ENCODE assay signal across 16 cellular contexts in genomic region chr7:13017881-13018280, GRCh38.
A peak's percentile ranks its signal among the peaks of the same experiment; 100 is the strongest.
DNase-seq lines count a peak whose midpoint lies in the region; ATAC-seq, FAIRE-seq and TF ChIP-seq lines count a peak whose summit lies in the region.
"Had no signal": no experiment of that assay in that cellular context is flagged by ENCODE, and none has a peak within 500 bp of the region (broad histone marks: within the 10 kb centered on the region; RNA-seq: fewer than 3 reads in every experiment).

No MANE protein-coding gene starts in this region.

- H2AFZ ChIP-seq in GM23338: peak overlapping the region; percentile 16; the same call in 1 of the 2 replicates

- no peaks in the 10 kb centered on the region for H3K79me2 ChIP-seq in GM23338 (replicated peaks; ENCODE audit: insufficient read depth)

- peaks cover 3% of the 10 kb centered on the region for H3K27me3 Mint-ChIP-seq in GM23338 (ENCODE audit: insufficient read depth, low read depth, poor library complexity)
- no peaks in the 10 kb centered on the region for H3K27me3 Mint-ChIP-seq in WTC11 (ENCODE audit: low read depth)
- no peaks in the 10 kb centered on the region for H3K27me3 Mint-ChIP-seq in osteocyte (ENCODE audit: unreplicated experiment)

- ATAC-seq in GM23338 (peak; percentile 22; the same call in 1 of the 3 replicates), WTC11 (no peak), GM19035 (IDR thresholded peaks at IDR 0.05; ENCODE audit: unreplicated experiment) (no peak)
- ATAC-seq: effector memory CD8-positive, alpha-beta T cell had no signal

- intact Hi-C loops in esophagus squamous epithelium (cut with DNase I): no loop called here

- no peaks in the 10 kb centered on the region for H3K36me3 ChIP-seq in GM23338 (ENCODE audit: insufficient read depth)
- no peaks in the 10 kb centered on the region for H3K36me3 ChIP-seq in esophagus squamous epithelium
- H3K36me3 ChIP-seq: BLaER1 treated with 17β-estradiol and CSF1 and Interleukin-3, amounts not matched to agents 10 nM and 100 nM had no signal

- DNase-seq in GM23338 (ENCODE audit: low spot score) (no peak), WTC11 (ENCODE audit: low spot score) (no peak), esophagus squamous epithelium (lab: John Stamatoyannopoulos, UW) (no peak), osteocyte (ENCODE audit: extremely low spot score, unreplicated experiment) (no peak), NCI-H345 (lab: John Stamatoyannopoulos, UW) (no peak), mucosa of gallbladder (ENCODE audit: low spot score) (no peak), frontal cortex (ENCODE audit: low spot score in 2 of 2) (no peak)
- DNase-seq: activated CD8-positive, alpha-beta memory T cell treated with anti-CD3 and anti-CD28 coated beads, Interleukin-2, amount 50 U/mL, for 48 hours; effector memory CD8-positive, alpha-beta T cell; NCI-H2171 treated with DMSO at 0.1 percent for 48 hours; stimulated activated CD4-positive, alpha-beta T cell treated with anti-CD3 and anti-CD28 coated beads, Interleukin-4, amount 100 ng/mL, for 24 hours; stimulated activated naive CD4-positive, alpha-beta T cell had no signal

- H3K27me3 ChIP-seq in GM23338 (ENCODE audit: insufficient read depth) (no peaks in the 10 kb centered on the region), esophagus squamous epithelium (no peaks in the 10 kb centered on the region)
- H3K27me3 ChIP-seq: BLaER1 treated with 17β-estradiol and CSF1 and Interleukin-3, amounts not matched to agents 10 nM and 100 nM had no signal

- peak overlapping the region; percentile 24; the same call in 1 of the 2 replicates for H3K27ac ChIP-seq in GM23338 (ENCODE audit: low read depth)
- H3K27ac ChIP-seq in esophagus squamous epithelium: peak overlapping the region; percentile 29 to 73 (median 64)
- H3K27ac ChIP-seq: BLaER1 treated with 17β-estradiol and CSF1 and Interleukin-3, amounts not matched to agents 10 nM and 100 nM; HL-60 had no signal

- no peak for TF ChIP-seq POLR2A in esophagus squamous epithelium (IDR thresholded peaks at IDR 0.05)

- H3K4me3 ChIP-seq in GM23338 (no peak overlapping the region), esophagus squamous epithelium (no peak overlapping the region)
- H3K4me3 ChIP-seq: BLaER1 treated with 17β-estradiol and CSF1 and Interleukin-3, amounts not matched to agents 10 nM and 100 nM; lung had no signal

- TF ChIP-seq CTCF in GM23338 (conservative IDR thresholded peaks at IDR 0.05; ENCODE audit: low read depth in 2 of 2) (no peak), WTC11 (IDR thresholded peaks at IDR 0.05) (no peak), esophagus squamous epithelium (IDR thresholded peaks at IDR 0.05) (no peak), osteocyte (IDR thresholded peaks at IDR 0.05) (no peak)

- H3K9me2 ChIP-seq in GM23338 (ENCODE audit: insufficient read depth): no peaks in the 10 kb centered on the region

- H3K9me3 ChIP-seq in esophagus squamous epithelium: no peaks in the 10 kb centered on the region
- H3K9me3 ChIP-seq: BLaER1 treated with 17β-estradiol and CSF1 and Interleukin-3, amounts not matched to agents 10 nM and 100 nM had no signal

- H3K4me2 ChIP-seq in GM23338: peak overlapping the region; percentile 28; the same call in 1 of the 2 replicates
- H3K4me2 ChIP-seq: BLaER1 treated with 17β-estradiol and CSF1 and Interleukin-3, amounts not matched to agents 10 nM and 100 nM had no signal

- H4K20me1 ChIP-seq in GM23338 (replicated peaks; ENCODE audit: insufficient read depth): no peaks in the 10 kb centered on the region
- H4K20me1 ChIP-seq: BLaER1 treated with 17β-estradiol and CSF1 and Interleukin-3, amounts not matched to agents 10 nM and 100 nM had no signal

- H3K4me1 ChIP-seq in GM23338 (ENCODE audit: insufficient read depth) (peaks cover 26% of the 10 kb centered on the region), esophagus squamous epithelium (peaks cover 0 to 30% (median 10%) of the 10 kb centered on the region in 3 donors)
- H3K4me1 ChIP-seq: BLaER1 treated with 17β-estradiol and CSF1 and Interleukin-3, amounts not matched to agents 10 nM and 100 nM had no signal

- POLR2A ChIA-PET in WTC11 (lab: Charles Lee): no interaction called here

- CTCF ChIA-PET in WTC11 (lab: Charles Lee): interaction anchor here (4.7 kb wide), 1 partner anchor 331 kb away, joined by 18 read pairs; the partner anchor contains the start of gene ARL4A

- no peaks in the 10 kb centered on the region for H3K36me3 Mint-ChIP-seq in GM23338 (ENCODE audit: low read depth)
- no peaks in the 10 kb centered on the region for H3K36me3 Mint-ChIP-seq in WTC11
- H3K36me3 Mint-ChIP-seq in osteocyte (ENCODE audit: unreplicated experiment): no peaks in the 10 kb centered on the region

- H3K4me3 Mint-ChIP-seq in GM23338 (no peak overlapping the region), WTC11 (no peak overlapping the region; the same call in 1 of the 2 replicates), osteocyte (ENCODE audit: unreplicated experiment) (peak overlapping the region; percentile 8)
- H3K4me3 Mint-ChIP-seq: effector memory CD8-positive, alpha-beta T cell had no signal

- H3F3A ChIP-seq in GM23338 (replicated peaks; ENCODE audit: low read depth): no peaks in the 10 kb centered on the region

- H3K4me1 Mint-ChIP-seq in GM23338 (peaks cover 33% of the 10 kb centered on the region), WTC11 (peaks cover 43% of the 10 kb centered on the region), osteocyte (ENCODE audit: unreplicated experiment) (peaks cover 22% of the 10 kb centered on the region)

- no peak overlapping the region for H3K27ac Mint-ChIP-seq in GM23338
- peak overlapping the region; percentile 90 for H3K27ac Mint-ChIP-seq in WTC11
- peak overlapping the region; percentile 72 for H3K27ac Mint-ChIP-seq in osteocyte (ENCODE audit: unreplicated experiment)
- H3K27ac Mint-ChIP-seq: effector memory CD8-positive, alpha-beta T cell had no signal

- FAIRE-seq in frontal cortex (lab: Jason Lieb, UNC): no peak

- H3K9me3 Mint-ChIP-seq in GM23338 (no peaks in the 10 kb centered on the region), WTC11 (no peaks in the 10 kb centered on the region), osteocyte (ENCODE audit: unreplicated experiment) (no peaks in the 10 kb centered on the region)
- H3K9me3 Mint-ChIP-seq: effector memory CD8-positive, alpha-beta T cell had no signal

TF ChIP-seq in GM23338, 12 proteins besides CTCF, POLR2A, EP300 and RAD21 (continues in another document):
- TF ChIP-seq POLR2AphosphoS5 (IDR thresholded peaks at IDR 0.05; ENCODE audit: low read depth) (no peak), EZH2phosphoT487 (IDR thresholded peaks at IDR 0.05; ENCODE audit: unreplicated experiment) (no peak), REST (IDR thresholded peaks at IDR 0.05; ENCODE audit: unreplicated experiment) (no peak)

TF ChIP-seq in WTC11, 78 proteins besides CTCF, POLR2A, EP300 and RAD21 (continues in another document):
- TF ChIP-seq ZNF423 (CRISPR knock-in tag; IDR thresholded peaks at IDR 0.05) (no peak), SMAD4 (CRISPR knock-in tag; IDR thresholded peaks at IDR 0.05) (no peak), FOXK1 (CRISPR knock-in tag; IDR thresholded peaks at IDR 0.05) (no peak), ZNF671 (CRISPR knock-in tag; IDR thresholded peaks at IDR 0.05) (no peak), PREB (CRISPR knock-in tag; IDR thresholded peaks at IDR 0.05; ENCODE audit: borderline replicate concordance) (no peak), ZNF317 (CRISPR knock-in tag; IDR thresholded peaks at IDR 0.05; ENCODE audit: borderline replicate concordance, low read depth) (no peak), JUN (CRISPR knock-in tag; IDR thresholded peaks at IDR 0.05) (no peak), KAT7 (CRISPR knock-in tag; IDR thresholded peaks at IDR 0.05; ENCODE audit: borderline replicate concordance) (no peak), STAT6 (CRISPR knock-in tag; conservative IDR thresholded peaks at IDR 0.05; ENCODE audit: low read depth) (no peak)
